ENCODE assay signal across 13 cellular contexts in the genomic region with DNA sequence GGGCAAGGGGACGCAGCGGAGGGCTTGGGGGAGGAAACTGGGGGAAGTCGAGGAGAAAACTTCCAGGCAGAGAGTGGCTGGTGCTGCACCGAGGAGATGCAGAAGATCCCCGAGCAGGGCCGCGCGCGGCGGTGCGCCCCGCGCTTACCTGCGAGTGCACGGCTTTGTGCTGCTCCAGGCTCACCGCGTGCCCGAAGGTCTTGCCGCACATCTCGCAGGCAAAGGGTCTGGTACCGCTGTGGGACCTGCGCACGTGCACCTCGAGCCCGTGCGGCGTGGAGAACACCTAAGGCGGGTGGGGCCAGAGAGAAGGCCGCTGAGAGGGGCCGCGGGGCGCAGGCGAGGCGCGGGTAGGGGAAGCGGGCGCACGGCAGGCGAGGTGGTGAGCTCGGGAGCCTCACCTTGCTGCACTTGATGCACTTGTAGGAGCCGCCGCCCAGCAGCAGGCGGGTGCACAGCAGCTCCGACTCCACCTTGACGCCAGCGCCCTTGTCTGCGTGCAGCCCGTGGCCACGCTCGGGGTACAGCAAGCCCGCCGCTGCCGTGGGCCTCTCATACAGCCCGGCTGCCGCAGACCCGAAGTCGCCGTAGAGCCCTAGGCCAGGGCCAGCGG. TPM values are rescaled to one million over a fixed set of nuclear protein-coding genes. Genes with fewer than 3 reads are reported as not detected.
DNase-seq lines count a peak whose midpoint lies in the region; ATAC-seq, FAIRE-seq and TF ChIP-seq lines count a peak whose summit lies in the region.
"Had no signal": no experiment of that assay in that cellular context is flagged by ENCODE, and none has a peak within 500 bp of the region (broad histone marks: within the 10 kb centered on the region; RNA-seq: fewer than 3 reads in every experiment).

No MANE protein-coding gene starts in this region.

- peaks cover 15% of the 10 kb centered on the region for H3K4me1 ChIP-seq in cardiac muscle cell (ENCODE audit: low read depth)
- H3K4me1 ChIP-seq in left lung = peaks cover 21 to 64% of the 10 kb centered on the region in 2 donors
- peaks cover 33 to 51% of the 10 kb centered on the region in 2 donors for H3K4me1 ChIP-seq in thoracic aorta (ENCODE audit: control insufficient read depth in 1 of 2, low read depth in 2 of 2)

- H3K4me3 Mint-ChIP-seq in brain = peak overlapping the region in 4 of 5 experiments; percentile 49 to 79 (median 58)

- H3K9me3 Mint-ChIP-seq in brain = peaks cover 0 to 11% (median 7%) of the 10 kb centered on the region in 5 experiments

- ATAC-seq in left cardiac atrium (no peak), left lung (peak; percentile 25), thoracic aorta (ENCODE audit: insufficient number of reproducible peaks, low FRiP score, low read depth) (no peak)
- ATAC-seq: gastroesophageal sphincter had no signal

- H3K9me3 ChIP-seq in cardiac muscle cell (ENCODE audit: low read depth) (no peaks in the 10 kb centered on the region), left lung (no peaks in the 10 kb centered on the region), thoracic aorta (no peaks in the 10 kb centered on the region)
- H3K9me3 ChIP-seq: gastroesophageal sphincter, stomach had no signal

- 20 to 22% methylated on average over 35 to 42 of the region's 59 CpGs for WGBS in lower leg skin, 2 donors

- H3K27me3 Mint-ChIP-seq in brain = peaks cover 99% of the 10 kb centered on the region

- no peak overlapping the region for H3K27ac ChIP-seq in cardiac muscle cell
- H3K27ac ChIP-seq in left lung = no peak overlapping the region
- no peak overlapping the region for H3K27ac ChIP-seq in thoracic aorta
- H3K27ac ChIP-seq: gastroesophageal sphincter, stomach had no signal

- TF ChIP-seq CTCF in cardiac muscle cell (IDR thresholded peaks at IDR 0.05; ENCODE audit: low read depth, low read length) = no peak
- no peak for TF ChIP-seq CTCF in brain (conservative IDR thresholded peaks at IDR 0.05)
- TF ChIP-seq CTCF in left lung (IDR thresholded peaks at IDR 0.05) = no peak
- no peak for TF ChIP-seq CTCF in thoracic aorta (IDR thresholded peaks at IDR 0.05)
- TF ChIP-seq CTCF in lower leg skin (IDR thresholded peaks at IDR 0.05) = no peak

- DNase-seq in cardiac muscle cell (ENCODE audit: low read depth in 1 of 2, low spot score in 1 of 2) (no peak), left cardiac atrium (no peak), left lung (peak in 1 of 2 donors; percentile 80), thoracic aorta (ENCODE audit: low spot score) (no peak), lower leg skin (ENCODE audit: low spot score in 2 of 2) (no peak), urothelium cell line (ENCODE audit: low spot score) (no peak), SW 1271 (lab: John Stamatoyannopoulos, UW) (no peak)
- DNase-seq: AML-193, NCI-H2081, stomach, T-helper 9 cell had no signal

- no peak for FAIRE-seq in urothelium cell line (lab: Jason Lieb, UNC)

- H3K27me3 ChIP-seq in cardiac muscle cell = peaks cover 100% of the 10 kb centered on the region
- peaks cover 62 to 73% of the 10 kb centered on the region in 2 donors for H3K27me3 ChIP-seq in left lung
- H3K27me3 ChIP-seq in thoracic aorta (replicated peaks; ENCODE audit: insufficient read depth) = no peaks in the 10 kb centered on the region

- H3K36me3 ChIP-seq in cardiac muscle cell = no peaks in the 10 kb centered on the region
- H3K36me3 ChIP-seq in left lung = peaks cover 0 to 3% of the 10 kb centered on the region in 2 donors
- H3K36me3 ChIP-seq in thoracic aorta = no peaks in the 10 kb centered on the region
- H3K36me3 ChIP-seq: gastroesophageal sphincter, stomach had no signal

- peak overlapping the region; percentile 11 for H3K4me3 ChIP-seq in cardiac muscle cell
- peak overlapping the region in 1 of 2 donors; percentile 16 for H3K4me3 ChIP-seq in left lung
- peak overlapping the region; percentile 72 for H3K4me3 ChIP-seq in thoracic aorta
- H3K4me3 ChIP-seq in lower leg skin (ENCODE audit: low read depth, poor library complexity, severe bottlenecking) = no peak overlapping the region

- peaks cover 53% of the 10 kb centered on the region for H3K4me1 Mint-ChIP-seq in brain

- intact Hi-C loops in left cardiac atrium (cut with DNase I) = no loop called here
- intact Hi-C loops in left lung (cut with DNase I) = no loop called here
- intact Hi-C loops in lower leg skin (cut with DNase I; ENCODE audit: low total_unique reads) = no loop called here

- TF ChIP-seq POLR2A in lower leg skin (IDR thresholded peaks at IDR 0.05) = no peak

- no peak overlapping the region for H3K27ac Mint-ChIP-seq in brain

- H3K36me3 Mint-ChIP-seq in brain = no peaks in the 10 kb centered on the region

RNA-seq across cellular contexts. Expression of a gene that starts 6.4 kb away (rescaled TPM):
- 0.12 and 0.32 TPM in 2 replicates for total RNA-seq in cardiac muscle cell
- polyA plus RNA-seq in cardiac muscle cell = not detected in 2 replicates
- total RNA-seq in left cardiac atrium = under 1 TPM; 0.63 to 0.85 TPM
- polyA plus RNA-seq in brain (ENCODE audit: insufficient read depth, low read depth, low replicate concordance) = not detected
- total RNA-seq in left lung = 1 to 10 TPM; 1.3 to 2.0 TPM
- total RNA-seq in thoracic aorta = 1 to 10 TPM in 1 of 2 donors, under 1 TPM in 1; 0.71 to 2.4 TPM
- under 1 TPM in 3 of 4 donors, not detected in 1; 0.27 to 0.91 (median 0.36) TPM for total RNA-seq in lower leg skin
